ENCODE assay signal across 28 cellular contexts in genomic region chr14:101451166-101451565, GRCh38.
"Had no signal": no experiment of that assay in that cellular context is flagged by ENCODE, and none has a peak within 500 bp of the region (broad histone marks: within the 10 kb centered on the region; RNA-seq: fewer than 3 reads in every experiment).

No MANE protein-coding gene starts in this region.

- H3K27me3 ChIP-seq: MG63, Peyer's patch, SJSA1 had no signal

- H3K4me3 ChIP-seq: MG63, Peyer's patch, SJSA1 had no signal

- H3K4me1 ChIP-seq: Peyer's patch had no signal

- H3K9me3 ChIP-seq: MG63, Peyer's patch, SJSA1, SK-N-SH had no signal

- H3K9me2 ChIP-seq: SK-N-SH had no signal

- ATAC-seq: activated CD8-positive, alpha-beta T cell treated with anti-CD3 and anti-CD28 coated beads, Interleukin-2, amount 10 ng/mL, durations not matched to agents 7 days and 5 days; activated naive CD8-positive, alpha-beta T cell treated with anti-CD3 and anti-CD28 coated beads, Interleukin-2, amount 50 U/mL, for 24 hours; PC-3 had no signal

- H3K27ac ChIP-seq: Peyer's patch, SJSA1 had no signal

- H3K4me2 ChIP-seq: SK-N-SH had no signal

- H3K36me3 ChIP-seq: MG63, Peyer's patch, SJSA1 had no signal

- DNase-seq: activated CD4-positive, alpha-beta T cell treated with anti-CD3 and anti-CD28 coated beads, Interleukin-2, amount 10 ng/mL, durations not matched to agents 24 days and 14 days; activated CD4-positive, alpha-beta T cell treated with anti-CD3 and anti-CD28 coated beads, Interleukin-2, amount 50 U/mL, for 4 hours; activated CD8-positive, alpha-beta memory T cell treated with anti-CD3 and anti-CD28 coated beads, Interleukin-2, amount 50 U/mL, for 48 hours; activated CD8-positive, alpha-beta T cell treated with anti-CD3 and anti-CD28 coated beads, Interleukin-2, amount 10 ng/mL, durations not matched to agents 7 days and 5 days; activated effector memory CD4-positive, alpha-beta T cell treated with Interleukin-2 at 50 U/mL for 16 hours; activated naive CD4-positive, alpha-beta T cell treated with anti-CD3 and anti-CD28 coated beads, Interleukin-2, amount 10 ng/mL, durations not matched to agents 7 days and 5 days; activated naive CD8-positive, alpha-beta T cell treated with anti-CD3 and anti-CD28 coated beads, Interleukin-2, amount 50 U/mL, for 24 hours; activated T-cell treated with anti-CD3 and anti-CD28 coated beads, Interleukin-2, amount 50 U/mL, for 48 hours; anterior cingulate cortex; caudate nucleus; cerebellar nuclear complex; KG1; MG63; NCI-H1048; NCI-H1436 treated with DMSO at 0.1 percent for 48 hours; NCI-H187; NCI-H2029 treated with DMSO at 0.1 percent for 48 hours; NCI-H2107; NCI-H345; NCI-H524 treated with DMSO at 0.1 percent for 48 hours; NCI-H748 treated with DMSO at 0.1 percent for 48 hours; NK-92 treated with Interleukin-12 subunit alpha and Interleukin-12 subunit beta, amount 100 ng/mL, for 24 hours; PC-3; RPMI8226; SHP77 treated with DMSO at 0.1 percent for 48 hours; SK-N-SH had no signal
